Comparison of ENCODE assay signal across 23 cellular contexts in the genomic region with DNA sequence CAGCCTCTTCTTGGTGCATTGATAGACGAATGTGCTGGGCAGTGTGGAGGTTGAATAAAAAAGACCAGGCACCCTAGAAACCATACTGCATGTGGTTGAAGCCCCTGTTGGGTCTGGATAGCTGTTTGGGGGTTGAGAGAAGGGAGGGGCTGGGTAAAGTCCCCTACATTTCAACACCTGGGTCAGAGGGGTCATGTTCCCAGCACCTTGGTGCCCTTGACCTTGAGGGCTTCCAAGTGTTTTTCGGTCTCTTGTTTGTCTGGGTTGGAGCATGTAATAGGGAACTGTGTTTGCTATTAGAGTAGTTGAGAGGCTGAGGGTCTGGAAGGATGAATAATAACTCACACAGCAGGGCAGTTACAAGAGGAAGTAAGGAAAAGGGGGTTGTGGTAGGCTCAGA.
DNase-seq lines count a peak whose midpoint lies in the region; ATAC-seq, FAIRE-seq and TF ChIP-seq lines count a peak whose summit lies in the region.
"Had no signal": no experiment of that assay in that cellular context is flagged by ENCODE, and none has a peak within 500 bp of the region (broad histone marks: within the 10 kb centered on the region; RNA-seq: fewer than 3 reads in every experiment).

No MANE protein-coding gene starts in this region.

- BruUV-seq in HepG2 (replicated peaks; lab: Mats Ljungman, UMichigan): no TSS peak

- H3K27ac Mint-ChIP-seq in stimulated activated effector memory CD8-positive, alpha-beta T cell treated with anti-CD3 and anti-CD28 coated beads, Interleukin-12 subunit alpha, Interleukin-12 subunit beta, amount 100 ng/mL, for 72 hours: peak overlapping the region; percentile 48
- H3K27ac Mint-ChIP-seq: B cell; CD4-positive, alpha-beta T cell; CD8-positive, alpha-beta T cell had no signal

- H3K4me1 Mint-ChIP-seq in stimulated activated effector memory CD8-positive, alpha-beta T cell treated with anti-CD3 and anti-CD28 coated beads, Interleukin-12 subunit alpha, Interleukin-12 subunit beta, amount 100 ng/mL, for 72 hours: no peaks in the 10 kb centered on the region
- H3K4me1 Mint-ChIP-seq: B cell had no signal

- H3K9me3 ChIP-seq in HepG2 (ENCODE audit: low read length) (peaks cover 9% of the 10 kb centered on the region), right lobe of liver (no peaks in the 10 kb centered on the region), lower lobe of right lung (no peaks in the 10 kb centered on the region), neuronal stem cell (replicated peaks in 1 of 2; ENCODE audit: control insufficient read depth in 2 of 2, insufficient read depth in 1 of 2, low read depth in 1 of 2, low read length in 2 of 2) (peaks cover 9 to 14% of the 10 kb centered on the region in 2 donors), mesenchymal stem cell (ENCODE audit: control insufficient read depth, low read length) (peaks cover 10% of the 10 kb centered on the region)

- no peak overlapping the region for H3K4me2 ChIP-seq in HepG2 (ENCODE audit: low read depth, low read length)
- no peak overlapping the region for H3K4me2 ChIP-seq in neuronal stem cell (ENCODE audit: insufficient read depth, low read length, poor library complexity, severe bottlenecking)
- no peak overlapping the region for H3K4me2 ChIP-seq in mesenchymal stem cell (ENCODE audit: low read length, poor library complexity, severe bottlenecking)
- H3K4me2 ChIP-seq: A549 had no signal

- no peak overlapping the region for H3K4me3 ChIP-seq in HepG2 (replicated peaks in 1 of 3; ENCODE audit: insufficient read depth in 1 of 3, low read depth in 2 of 3, low read length in 3 of 3)
- no peak overlapping the region for H3K4me3 ChIP-seq in right lobe of liver
- no peak overlapping the region for H3K4me3 ChIP-seq in lower lobe of right lung
- H3K4me3 ChIP-seq in neuronal stem cell (ENCODE audit: low read length in 2 of 2): no peak overlapping the region
- H3K4me3 ChIP-seq in mesenchymal stem cell (ENCODE audit: insufficient read depth in 1 of 2, low read depth in 1 of 2, low read length in 2 of 2): no peak overlapping the region
- H3K4me3 ChIP-seq: A549; BLaER1 treated with 17β-estradiol and CSF1 and Interleukin-3, amounts not matched to agents 10 nM and 100 nM had no signal

- no peak for TF ChIP-seq EP300 in HepG2 (IDR thresholded peaks at IDR 0.05; ENCODE audit: low read depth in 2 of 2, low read length in 2 of 2)
- no peak for TF ChIP-seq EP300 in HepG2 (CRISPR knock-in tag; IDR thresholded peaks at IDR 0.05; ENCODE audit: borderline replicate concordance)

- ATAC-seq in HepG2 (no peak), right lobe of liver (no peak), lower lobe of right lung (peak; percentile 39 to 71), GM21367 (IDR thresholded peaks at IDR 0.05; ENCODE audit: unreplicated experiment) (no peak)
- no peak for ATAC-seq in stimulated activated effector memory CD8-positive, alpha-beta T cell treated with anti-CD3 and anti-CD28 coated beads, Interleukin-12 subunit alpha, Interleukin-12 subunit beta, amount 100 ng/mL, for 72 hours
- ATAC-seq: A549; CD8-positive, alpha-beta T cell had no signal

- no peaks in the 10 kb centered on the region for H4K20me1 ChIP-seq in HepG2 (ENCODE audit: insufficient read depth, low read length)
- H4K20me1 ChIP-seq: BLaER1 treated with 17β-estradiol and CSF1 and Interleukin-3, amounts not matched to agents 10 nM and 100 nM had no signal

- CTCF ChIA-PET in HepG2 (lab: Yijun Ruan, JAX; ENCODE audit: low intra/inter-chr PET ratio, low total read pairs): no interaction called here

- no peak for FAIRE-seq in HepG2 (lab: Jason Lieb, UNC)
- FAIRE-seq: A549, D721Med, G401.6, GM12891, GM19239 had no signal

- TF ChIP-seq CTCF in HepG2 (CRISPR knock-in tag; IDR thresholded peaks at IDR 0.05): no peak
- no peak for TF ChIP-seq CTCF in right lobe of liver (IDR thresholded peaks at IDR 0.05)
- no peak for TF ChIP-seq CTCF in lower lobe of right lung (IDR thresholded peaks at IDR 0.05)

- H3K4me1 ChIP-seq in HepG2 (ENCODE audit: insufficient read depth, low read length) (peaks cover 19% of the 10 kb centered on the region), right lobe of liver (no peaks in the 10 kb centered on the region), lower lobe of right lung (no peaks in the 10 kb centered on the region), neuronal stem cell (ENCODE audit: control insufficient read depth in 2 of 2, insufficient read depth in 1 of 2, low read depth in 1 of 2, low read length in 2 of 2) (peaks cover 4 to 5% of the 10 kb centered on the region in 2 donors), mesenchymal stem cell (ENCODE audit: control insufficient read depth, insufficient read depth, low read depth, low read length) (peaks cover 3% of the 10 kb centered on the region)
- H3K4me1 ChIP-seq: A549, Caco-2 had no signal

- H2AK5ac ChIP-seq in neuronal stem cell (ENCODE audit: low read depth, low read length) (no peak overlapping the region), mesenchymal stem cell (ENCODE audit: low read length, severe bottlenecking) (no peak overlapping the region)

- no peaks in the 10 kb centered on the region for H3K79me2 ChIP-seq in HepG2 (ENCODE audit: insufficient read depth, low read length)

- H3K4ac ChIP-seq in neuronal stem cell (ENCODE audit: low read length): no peak overlapping the region
- H3K4ac ChIP-seq in mesenchymal stem cell (ENCODE audit: low read depth in 1 of 2, low read length in 2 of 2): no peak overlapping the region

- H3K27ac ChIP-seq in HepG2 (ENCODE audit: extremely low read length, insufficient read depth, low read length): no peak overlapping the region
- no peak overlapping the region for H3K27ac ChIP-seq in right lobe of liver
- H3K27ac ChIP-seq in lower lobe of right lung: no peak overlapping the region
- H3K27ac ChIP-seq in neuronal stem cell (replicated peaks; ENCODE audit: low read length): no peak overlapping the region
- no peak overlapping the region for H3K27ac ChIP-seq in mesenchymal stem cell (ENCODE audit: low read length, poor library complexity, severe bottlenecking)
- H3K27ac ChIP-seq: 22Rv1; A549; BLaER1 treated with 17β-estradiol and CSF1 and Interleukin-3, amounts not matched to agents 10 nM and 100 nM; C4-2B had no signal

- no peak for TF ChIP-seq RAD21 in HepG2 (CRISPR knock-in tag; IDR thresholded peaks at IDR 0.05)

- 75% methylated on average over 2 of the region's 2 CpGs for WGBS in HepG2 (ENCODE audit: low lambda C conversion rate)
- WGBS in right lobe of liver (ENCODE audit: insufficient coverage, low coverage, low lambda C conversion rate, missing lambda C conversion rate): 64% methylated on average over 2 of the region's 2 CpGs
- no CpG with 5 or more reads among the region's 2 CpGs for WGBS in neuronal stem cell (ENCODE audit: extremely low coverage in 2 of 2, insufficient read length in 2 of 2, insufficient replicate concordance in 1 of 2), 2 donors
- WGBS in mesenchymal stem cell: 95% methylated on average over 2 of the region's 2 CpGs

- no peak overlapping the region for H2AFZ ChIP-seq in HepG2 (ENCODE audit: low read length)
- H2AFZ ChIP-seq in neuronal stem cell (ENCODE audit: low read length): no peak overlapping the region
- H2AFZ ChIP-seq in mesenchymal stem cell (ENCODE audit: low read depth, low read length): no peak overlapping the region

- H3K14ac ChIP-seq in neuronal stem cell (ENCODE audit: low read length) (no peak overlapping the region), mesenchymal stem cell (ENCODE audit: low read length in 2 of 2) (no peak overlapping the region)

- no peak overlapping the region for H3K4me3 Mint-ChIP-seq in stimulated activated effector memory CD8-positive, alpha-beta T cell treated with anti-CD3 and anti-CD28 coated beads, Interleukin-12 subunit alpha, Interleukin-12 subunit beta, amount 100 ng/mL, for 72 hours
- H3K4me3 Mint-ChIP-seq: B cell; CD4-positive, alpha-beta T cell; CD8-positive, alpha-beta T cell had no signal

- H3K36me3 ChIP-seq in HepG2 (replicated peaks in 1 of 2; ENCODE audit: control insufficient read depth in 1 of 2, insufficient read depth in 2 of 2, low read length in 2 of 2) (peaks cover 0 to 1% of the 10 kb centered on the region in 2 experiments; a peak in 1 of 5 replicates), right lobe of liver (no peaks in the 10 kb centered on the region), lower lobe of right lung (no peaks in the 10 kb centered on the region), neuronal stem cell (replicated peaks in 1 of 2; ENCODE audit: control insufficient read depth in 2 of 2, insufficient read depth in 2 of 2, low read length in 2 of 2) (no peaks in the 10 kb centered on the region), mesenchymal stem cell (ENCODE audit: control insufficient read depth in 1 of 2, insufficient read depth in 2 of 2, low read depth in 1 of 2, low read length in 2 of 2) (peaks cover 3 to 29% of the 10 kb centered on the region in 2 experiments)

- no peak overlapping the region for H2BK120ac ChIP-seq in neuronal stem cell (ENCODE audit: low read depth, low read length)
- no peak overlapping the region for H2BK120ac ChIP-seq in mesenchymal stem cell (ENCODE audit: low read depth, low read length)

- H3K18ac ChIP-seq in neuronal stem cell (ENCODE audit: low read length) (no peak overlapping the region), mesenchymal stem cell (ENCODE audit: low read depth in 1 of 2, low read length in 2 of 2) (peak overlapping the region in 1 of 2 experiments; percentile 23)

- H3K36me3 Mint-ChIP-seq in stimulated activated effector memory CD8-positive, alpha-beta T cell treated with anti-CD3 and anti-CD28 coated beads, Interleukin-12 subunit alpha, Interleukin-12 subunit beta, amount 100 ng/mL, for 72 hours: no peaks in the 10 kb centered on the region
- H3K36me3 Mint-ChIP-seq: CD8-positive, alpha-beta T cell had no signal

- no peak overlapping the region for H2BK15ac ChIP-seq in neuronal stem cell (ENCODE audit: low read length)
- no peak overlapping the region for H2BK15ac ChIP-seq in mesenchymal stem cell (ENCODE audit: low read depth, poor library complexity, severe bottlenecking)

- H4K91ac ChIP-seq in neuronal stem cell (ENCODE audit: low read depth, low read length, poor library complexity) (no peak overlapping the region), mesenchymal stem cell (ENCODE audit: low read length) (no peak overlapping the region)

- intact Hi-C loops in HepG2 (cut with micrococcal nuclease; ENCODE audit: unreplicated experiment): no loop called here
- intact Hi-C loops in right lobe of liver (cut with DNase I): no loop called here
- intact Hi-C loops in lower lobe of right lung (cut with DNase I): no loop called here

- H2BK5ac ChIP-seq in neuronal stem cell (ENCODE audit: low read length): no peak overlapping the region
- H2BK5ac ChIP-seq in mesenchymal stem cell (ENCODE audit: low read depth, low read length, poor library complexity, severe bottlenecking): no peak overlapping the region

- H3K9ac ChIP-seq in HepG2 (ENCODE audit: insufficient read depth, low read depth, low read length) (no peak overlapping the region), neuronal stem cell (ENCODE audit: low read depth, low read length, poor library complexity) (no peak overlapping the region), mesenchymal stem cell (ENCODE audit: low read length) (no peak overlapping the region)
- H3K9ac ChIP-seq: BLaER1 treated with 17β-estradiol and CSF1 and Interleukin-3, amounts not matched to agents 10 nM and 100 nM had no signal

- POLR2A ChIA-PET in HepG2 (lab: Yijun Ruan, JAX): no interaction called here

- no peak overlapping the region for H3K23ac ChIP-seq in neuronal stem cell (ENCODE audit: low read depth, low read length, poor library complexity)
- no peak overlapping the region for H3K23ac ChIP-seq in mesenchymal stem cell (ENCODE audit: low read length in 2 of 2)

- no peak for TF ChIP-seq POLR2A in HepG2 (IDR thresholded peaks at IDR 0.05; ENCODE audit: insufficient read depth in 1 of 2, low read depth in 2 of 2, low read length in 2 of 2)
- TF ChIP-seq POLR2A in right lobe of liver (IDR thresholded peaks at IDR 0.05): no peak

- in situ Hi-C loops in HepG2 (cut with HindIII; ENCODE audit: extremely low pct_ligation_motif_present, low pct_unique_long_range_greater_than_20kb): no loop called here

- H3K27me3 ChIP-seq in HepG2 (ENCODE audit: control insufficient read depth in 1 of 2, insufficient read depth in 2 of 2, low read length in 2 of 2) (no peaks in the 10 kb centered on the region), right lobe of liver (no peaks in the 10 kb centered on the region), lower lobe of right lung (ENCODE audit: low read depth) (no peaks in the 10 kb centered on the region), neuronal stem cell (ENCODE audit: control insufficient read depth in 3 of 3, insufficient read depth in 3 of 3, low read depth in 1 of 3, low read length in 3 of 3) (no peaks in the 10 kb centered on the region), mesenchymal stem cell (ENCODE audit: control insufficient read depth in 1 of 2, insufficient read depth in 1 of 2, low read length in 2 of 2) (no peaks in the 10 kb centered on the region)
- H3K27me3 ChIP-seq: BLaER1 treated with 17β-estradiol and CSF1 and Interleukin-3, amounts not matched to agents 10 nM and 100 nM had no signal

- H2BK12ac ChIP-seq in neuronal stem cell (ENCODE audit: low read length): no peak overlapping the region
- H2BK12ac ChIP-seq in mesenchymal stem cell (ENCODE audit: low read length in 2 of 2): no peak overlapping the region

- H3K79me1 ChIP-seq in neuronal stem cell (ENCODE audit: low read depth, low read length): no peaks in the 10 kb centered on the region
- no peaks in the 10 kb centered on the region for H3K79me1 ChIP-seq in mesenchymal stem cell (replicated peaks; ENCODE audit: low read length, poor library complexity, severe bottlenecking)

- H3K9me3 Mint-ChIP-seq in stimulated activated effector memory CD8-positive, alpha-beta T cell treated with anti-CD3 and anti-CD28 coated beads, Interleukin-12 subunit alpha, Interleukin-12 subunit beta, amount 100 ng/mL, for 72 hours: peaks cover 5% of the 10 kb centered on the region

- H4K8ac ChIP-seq in neuronal stem cell (ENCODE audit: low read depth, low read length) (no peak overlapping the region), mesenchymal stem cell (ENCODE audit: low read length) (no peak overlapping the region)

- DNase-seq in HepG2 (ENCODE audit: low spot score) (peak; percentile 15), right lobe of liver (no peak), lower lobe of right lung (no peak), neuronal stem cell (ENCODE audit: low spot score) (no peak), mesenchymal stem cell (no peak)
- no peak for DNase-seq in stimulated activated effector memory CD8-positive, alpha-beta T cell treated with anti-CD3 and anti-CD28 coated beads, Interleukin-12 subunit alpha, Interleukin-12 subunit beta, amount 100 ng/mL, for 72 hours (ENCODE audit: low spot score in 2 of 2)
- DNase-seq: AML-193; Caco-2; Calu3; CD4-positive, alpha-beta T cell; CD8-positive, alpha-beta T cell; DMS79 treated with DMSO at 0.1 percent for 48 hours; GF-D8 had no signal

Comparison
In these comparisons a context has a peak if more than half of its experiments do, and no peak if none do; other contexts are left out.
1. ATAC-seq: peak in lower lobe of right lung (2 of 2); none in HepG2 (single experiment), right lobe of liver (0 of 4), stimulated activated effector memory CD8-positive, alpha-beta T cell treated with anti-CD3 and anti-CD28 coated beads, Interleukin-12 subunit alpha, Interleukin-12 subunit beta, amount 100 ng/mL, for 72 hours (single experiment) and GM21367 (single experiment).